ENCODE assay signal across 12 cellular contexts in genomic region chr20:4063631-4064030, GRCh38. TPM values are rescaled to one million over a fixed set of nuclear protein-coding genes. Genes with fewer than 3 reads are reported as not detected.
DNase-seq lines count a peak whose midpoint lies in the region; ATAC-seq and TF ChIP-seq lines count a peak whose summit lies in the region.
"Had no signal": no experiment of that assay in that cellular context is flagged by ENCODE, and none has a peak within 500 bp of the region (broad histone marks: within the 10 kb centered on the region; RNA-seq: fewer than 3 reads in every experiment).

No MANE protein-coding gene starts in this region.

- ATAC-seq in right lobe of liver, result no peak
- ATAC-seq in thoracic aorta (ENCODE audit: insufficient number of reproducible peaks, low FRiP score, low read depth), result no peak
- ATAC-seq in GM21390 (IDR thresholded peaks at IDR 0.05; ENCODE audit: unreplicated experiment), result no peak
- ATAC-seq in CD4-positive, alpha-beta T cell (ENCODE audit: poor library complexity), result no peak

- CTCF ChIA-PET in CD4-positive, alpha-beta T cell (lab: Charles Lee), result no interaction called here

- 89% methylated on average over 5 of the region's 5 CpGs for WGBS in right lobe of liver (ENCODE audit: insufficient coverage, low coverage, low lambda C conversion rate, missing lambda C conversion rate)

- H3K4me1 ChIP-seq in right lobe of liver (no peaks in the 10 kb centered on the region), thoracic aorta (ENCODE audit: control insufficient read depth in 1 of 2, low read depth in 2 of 2) (peaks cover 21 to 55% of the 10 kb centered on the region in 2 donors)

- no peaks in the 10 kb centered on the region for H3K36me3 Mint-ChIP-seq in CD4-positive, alpha-beta T cell (ENCODE audit: low read depth)
- no peaks in the 10 kb centered on the region for H3K36me3 Mint-ChIP-seq in activated T-helper 2 cell treated with anti-CD3 and anti-CD28 coated beads, Interferon-gamma antibody, Interleukin-2, Interleukin-4, amounts not matched to agents 10 μg/mL and 5 μg/mL and 100 μg/mL, durations not matched to agents 14 hours and 24 hours and 36 hours (ENCODE audit: low read depth)
- H3K36me3 Mint-ChIP-seq: neural progenitor cell had no signal

- H3K4me3 ChIP-seq in brain microvascular endothelial cell (ENCODE audit: low read depth, low read length) (no peak overlapping the region), right lobe of liver (no peak overlapping the region), thoracic aorta (no peak overlapping the region)
- H3K4me3 ChIP-seq: neural progenitor cell had no signal

- DNase-seq in brain microvascular endothelial cell, result peak; percentile 24
- no peak for DNase-seq in right lobe of liver
- no peak for DNase-seq in thoracic aorta (ENCODE audit: low spot score)
- DNase-seq in CD4-positive, alpha-beta T cell, result no peak
- no peak for DNase-seq in activated T-helper 2 cell treated with anti-CD3 and anti-CD28 coated beads, Interferon-gamma antibody, Interleukin-2, Interleukin-4, amounts not matched to agents 10 μg/mL and 5 μg/mL and 100 μg/mL, durations not matched to agents 14 hours and 24 hours and 36 hours (ENCODE audit: low spot score)
- no peak for DNase-seq in NCI-H1694 treated with DMSO at 0.1 percent for 48 hours (lab: John Stamatoyannopoulos, UW)
- DNase-seq: head of caudate nucleus, NCI-H2171 treated with DMSO at 0.1 percent for 48 hours, SHP77 treated with DMSO at 0.1 percent for 48 hours had no signal

- no peak overlapping the region for H3K4me3 Mint-ChIP-seq in CD4-positive, alpha-beta T cell
- no peak overlapping the region for H3K4me3 Mint-ChIP-seq in activated T-helper 2 cell treated with anti-CD3 and anti-CD28 coated beads, Interferon-gamma antibody, Interleukin-2, Interleukin-4, amounts not matched to agents 10 μg/mL and 5 μg/mL and 100 μg/mL, durations not matched to agents 14 hours and 24 hours and 36 hours (ENCODE audit: low read depth)
- H3K4me3 Mint-ChIP-seq: neural progenitor cell had no signal

- H3K27me3 ChIP-seq in brain microvascular endothelial cell (replicated peaks), result no peaks in the 10 kb centered on the region
- no peaks in the 10 kb centered on the region for H3K27me3 ChIP-seq in right lobe of liver
- H3K27me3 ChIP-seq in thoracic aorta (replicated peaks; ENCODE audit: insufficient read depth), result no peaks in the 10 kb centered on the region
- no peaks in the 10 kb centered on the region for H3K27me3 ChIP-seq in CD4-positive, alpha-beta T cell (ENCODE audit: control insufficient read depth, insufficient read depth, low read length)
- H3K27me3 ChIP-seq: neural progenitor cell had no signal

- no peak for TF ChIP-seq POLR2A in right lobe of liver (IDR thresholded peaks at IDR 0.05)

- in situ Hi-C loops in brain microvascular endothelial cell (cut with HindIII; ENCODE audit: low pct_ligation_motif_present, low sequenced_read_pairs), result no loop called here

- no peaks in the 10 kb centered on the region for H3K9me3 Mint-ChIP-seq in CD4-positive, alpha-beta T cell
- H3K9me3 Mint-ChIP-seq in activated T-helper 2 cell treated with anti-CD3 and anti-CD28 coated beads, Interferon-gamma antibody, Interleukin-2, Interleukin-4, amounts not matched to agents 10 μg/mL and 5 μg/mL and 100 μg/mL, durations not matched to agents 14 hours and 24 hours and 36 hours, result no peaks in the 10 kb centered on the region
- H3K9me3 Mint-ChIP-seq: neural progenitor cell had no signal

- POLR2A ChIA-PET in CD4-positive, alpha-beta T cell (lab: Charles Lee), result no interaction called here

- no peaks in the 10 kb centered on the region for H3K27me3 Mint-ChIP-seq in CD4-positive, alpha-beta T cell
- no peaks in the 10 kb centered on the region for H3K27me3 Mint-ChIP-seq in activated T-helper 2 cell treated with anti-CD3 and anti-CD28 coated beads, Interferon-gamma antibody, Interleukin-2, Interleukin-4, amounts not matched to agents 10 μg/mL and 5 μg/mL and 100 μg/mL, durations not matched to agents 14 hours and 24 hours and 36 hours (ENCODE audit: low read depth)

- TF ChIP-seq CTCF in brain microvascular endothelial cell (IDR thresholded peaks at IDR 0.05; ENCODE audit: low read depth, low read length, missing control alignments) (no peak), right lobe of liver (IDR thresholded peaks at IDR 0.05) (no peak), thoracic aorta (IDR thresholded peaks at IDR 0.05) (no peak)
- TF ChIP-seq CTCF in CD4-positive, alpha-beta T cell (IDR thresholded peaks at IDR 0.05), result no peak

- peaks cover 26% of the 10 kb centered on the region for H3K4me1 Mint-ChIP-seq in CD4-positive, alpha-beta T cell (ENCODE audit: low read depth)
- peaks cover 68% of the 10 kb centered on the region for H3K4me1 Mint-ChIP-seq in activated T-helper 2 cell treated with anti-CD3 and anti-CD28 coated beads, Interferon-gamma antibody, Interleukin-2, Interleukin-4, amounts not matched to agents 10 μg/mL and 5 μg/mL and 100 μg/mL, durations not matched to agents 14 hours and 24 hours and 36 hours (ENCODE audit: low read depth)

- no peaks in the 10 kb centered on the region for H3K9me3 ChIP-seq in KOPT-K1 (ENCODE audit: insufficient read depth, low read length, poor library complexity, severe bottlenecking)
- no peaks in the 10 kb centered on the region for H3K9me3 ChIP-seq in right lobe of liver
- no peaks in the 10 kb centered on the region for H3K9me3 ChIP-seq in thoracic aorta
- no peaks in the 10 kb centered on the region for H3K9me3 ChIP-seq in CD4-positive, alpha-beta T cell (ENCODE audit: control insufficient read depth, low read length)

- no peak overlapping the region for H3K27ac Mint-ChIP-seq in CD4-positive, alpha-beta T cell
- H3K27ac Mint-ChIP-seq in activated T-helper 2 cell treated with anti-CD3 and anti-CD28 coated beads, Interferon-gamma antibody, Interleukin-2, Interleukin-4, amounts not matched to agents 10 μg/mL and 5 μg/mL and 100 μg/mL, durations not matched to agents 14 hours and 24 hours and 36 hours, result no peak overlapping the region
- H3K27ac Mint-ChIP-seq: neural progenitor cell had no signal

- H3K27ac ChIP-seq in KOPT-K1 (ENCODE audit: low read depth, low read length, poor library complexity, severe bottlenecking) (peak overlapping the region; percentile 89), brain microvascular endothelial cell (peak overlapping the region; percentile 82), right lobe of liver (peak overlapping the region in 2 of 3 donors; percentile 29 to 65), thoracic aorta (peak overlapping the region; percentile 86 to 88)
- no peak overlapping the region for H3K27ac ChIP-seq in CD4-positive, alpha-beta T cell (ENCODE audit: low read depth, low read length)
- H3K27ac ChIP-seq: neural progenitor cell had no signal

- intact Hi-C loops in right lobe of liver (cut with DNase I), result no loop called here
- intact Hi-C loops in CD4-positive, alpha-beta T cell (cut with DNase I, micrococcal nuclease), result loop anchor here in 1 of 2 experiments (2.0 kb wide), 1 partner anchor 19 kb away; no protein-coding TSS in a partner anchor
- intact Hi-C loops in activated T-helper 2 cell treated with anti-CD3 and anti-CD28 coated beads, Interferon-gamma antibody, Interleukin-2, Interleukin-4, amounts not matched to agents 10 μg/mL and 5 μg/mL and 100 μg/mL, durations not matched to agents 14 hours and 24 hours and 36 hours (cut with micrococcal nuclease), result no loop called here

- no peaks in the 10 kb centered on the region for H3K36me3 ChIP-seq in KOPT-K1 (ENCODE audit: insufficient read depth, low read length)
- H3K36me3 ChIP-seq in brain microvascular endothelial cell (replicated peaks), result no peaks in the 10 kb centered on the region
- no peaks in the 10 kb centered on the region for H3K36me3 ChIP-seq in right lobe of liver
- no peaks in the 10 kb centered on the region for H3K36me3 ChIP-seq in thoracic aorta
- H3K36me3 ChIP-seq: neural progenitor cell had no signal

RNA-seq across cellular contexts. Expression of gene RNF24, which starts 48.3 kb away (rescaled TPM):
- total RNA-seq in right lobe of liver, result 1 to 10 TPM; 1.1 to 8.7 (median 2.2) TPM
- 10 to 100 TPM; 34.0 to 73.4 TPM for total RNA-seq in thoracic aorta
- total RNA-seq in CD4-positive, alpha-beta T cell, result 1 to 10 TPM; 6.8 to 8.1 TPM
- total RNA-seq in activated T-helper 2 cell treated with anti-CD3 and anti-CD28 coated beads, Interferon-gamma antibody, Interleukin-2, Interleukin-4, amounts not matched to agents 10 μg/mL and 5 μg/mL and 100 μg/mL, durations not matched to agents 14 hours and 24 hours and 36 hours, result 15.8 and 17.7 TPM in 2 replicates
